Comparison of ENCODE assay signal across 8 cellular contexts in the genomic region with DNA sequence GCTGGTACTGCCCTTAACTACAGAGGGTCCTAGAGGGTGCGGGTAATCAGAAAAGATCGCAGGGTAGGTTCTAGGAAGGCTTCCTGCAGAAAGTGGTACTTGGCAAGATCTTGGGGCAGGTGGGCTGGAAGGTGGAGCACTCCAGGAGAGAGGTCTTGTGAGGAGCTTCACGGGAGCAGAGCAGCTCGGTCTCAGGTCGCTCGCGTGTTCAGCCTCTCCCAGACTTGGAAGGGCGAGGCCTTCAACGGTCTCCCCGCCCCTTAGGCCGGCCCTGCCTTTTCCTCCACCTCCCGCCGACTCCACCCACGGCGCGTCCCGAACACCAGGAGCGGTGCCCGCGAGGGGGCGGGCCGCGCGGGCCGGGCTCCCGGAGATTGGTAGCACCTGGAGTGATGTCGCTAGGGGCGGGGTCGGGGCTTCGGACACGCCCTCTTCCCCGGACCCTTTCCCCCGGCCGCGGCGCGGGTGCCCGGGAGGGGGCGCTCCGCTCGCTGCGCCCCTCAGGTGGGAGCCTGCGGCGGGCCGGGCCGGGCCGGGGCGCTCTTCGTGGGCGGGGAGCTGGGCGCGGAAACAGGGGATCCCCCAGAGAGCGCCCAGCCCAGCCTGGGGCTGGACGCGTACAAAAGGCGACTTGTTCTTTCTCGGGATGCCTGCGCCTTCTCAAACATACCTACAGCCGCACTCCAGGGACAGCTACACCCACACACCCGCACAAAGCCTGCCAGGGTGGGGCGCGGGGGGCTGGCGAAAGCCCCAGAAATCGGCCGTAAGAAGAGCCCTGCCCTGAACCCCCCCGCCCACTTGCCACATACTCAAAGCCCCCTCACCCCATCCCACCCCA. TPM values are rescaled to one million over a fixed set of nuclear protein-coding genes. Genes with fewer than 3 reads are reported as not detected.
DNase-seq lines count a peak whose midpoint lies in the region; ATAC-seq lines count a peak whose summit lies in the region.

No MANE protein-coding gene starts in this region.

- H3K27ac Mint-ChIP-seq in activated CD8-positive, alpha-beta memory T cell treated with anti-CD3 and anti-CD28 coated beads, Interleukin-2, amount 10 ng/mL, durations not matched to agents 7 days and 5 days: peak overlapping the region; percentile 45

- H3K9ac ChIP-seq in endocrine pancreas (ENCODE audit: control insufficient read depth, insufficient read depth, low read length): peak overlapping the region; percentile 49

- no peaks in the 10 kb centered on the region for H3K9me3 ChIP-seq in endocrine pancreas (ENCODE audit: control insufficient read depth, low read length)

- no peak overlapping the region for H3K4me3 ChIP-seq in endocrine pancreas (ENCODE audit: control insufficient read depth, insufficient read depth, low read length)

- no peaks in the 10 kb centered on the region for H3K27me3 ChIP-seq in endocrine pancreas (ENCODE audit: control insufficient read depth, insufficient read depth, low read length)

- peaks cover 15% of the 10 kb centered on the region for H3K4me1 Mint-ChIP-seq in activated CD8-positive, alpha-beta memory T cell treated with anti-CD3 and anti-CD28 coated beads, Interleukin-2, amount 10 ng/mL, durations not matched to agents 7 days and 5 days

- H3K9me3 Mint-ChIP-seq in activated CD8-positive, alpha-beta memory T cell treated with anti-CD3 and anti-CD28 coated beads, Interleukin-2, amount 10 ng/mL, durations not matched to agents 7 days and 5 days (ENCODE audit: low read depth): no peaks in the 10 kb centered on the region

- H3K36me3 Mint-ChIP-seq in activated CD8-positive, alpha-beta memory T cell treated with anti-CD3 and anti-CD28 coated beads, Interleukin-2, amount 10 ng/mL, durations not matched to agents 7 days and 5 days: no peaks in the 10 kb centered on the region

- H3K27me3 Mint-ChIP-seq in activated CD8-positive, alpha-beta memory T cell treated with anti-CD3 and anti-CD28 coated beads, Interleukin-2, amount 10 ng/mL, durations not matched to agents 7 days and 5 days: no peaks in the 10 kb centered on the region

- H3K4me1 ChIP-seq in endocrine pancreas (ENCODE audit: control insufficient read depth, insufficient read depth, low read length): peaks cover 18% of the 10 kb centered on the region

- ATAC-seq in GM19025 (IDR thresholded peaks at IDR 0.05; ENCODE audit: low read depth, unreplicated experiment) (peak; percentile 88), HG03196 (IDR thresholded peaks at IDR 0.05; ENCODE audit: unreplicated experiment) (peak; percentile 77)
- peak; percentile 98 for ATAC-seq in activated CD8-positive, alpha-beta memory T cell treated with anti-CD3 and anti-CD28 coated beads, Interleukin-2, amount 10 ng/mL, durations not matched to agents 7 days and 5 days

- DNase-seq in AG20443 (ENCODE audit: low spot score): peak; percentile 96
- DNase-seq in NCI-H82 (lab: John Stamatoyannopoulos, UW): peak; percentile 99
- peak; percentile 94 for DNase-seq in activated CD8-positive, alpha-beta memory T cell treated with anti-CD3 and anti-CD28 coated beads, Interleukin-2, amount 10 ng/mL, durations not matched to agents 7 days and 5 days
- DNase-seq in midbrain (lab: John Stamatoyannopoulos, UW): peak; percentile 28
- peak; percentile 71 to 84 for DNase-seq in stimulated activated CD8-positive, alpha-beta memory T cell treated with anti-CD3 and anti-CD28 coated beads, Interleukin-4, amount 100 ng/mL, for 1 hour (ENCODE audit: low read depth in 2 of 2, low spot score in 1 of 2)

- CTCF ChIA-PET in activated CD8-positive, alpha-beta memory T cell treated with anti-CD3 and anti-CD28 coated beads, Interleukin-2, amount 10 ng/mL, durations not matched to agents 7 days and 5 days (lab: Charles Lee): interaction anchor here (0.7 to 7.8 kb wide), 21 partner anchors 11 to 256 kb away, joined by 3 to 126 read pairs (median 5); partner anchors contain the start of genes IFI6 and WASF2

- peak overlapping the region; percentile 59 for H3K4me3 Mint-ChIP-seq in activated CD8-positive, alpha-beta memory T cell treated with anti-CD3 and anti-CD28 coated beads, Interleukin-2, amount 10 ng/mL, durations not matched to agents 7 days and 5 days

- H3K36me3 ChIP-seq in endocrine pancreas (ENCODE audit: control insufficient read depth, insufficient read depth, low read length): no peaks in the 10 kb centered on the region

RNA-seq across cellular contexts. Expression of gene AHDC1, which starts 35.5 kb away (rescaled TPM):
- total RNA-seq in activated CD8-positive, alpha-beta memory T cell treated with anti-CD3 and anti-CD28 coated beads, Interleukin-2, amount 10 ng/mL, durations not matched to agents 7 days and 5 days: 10 to 100 TPM; 15.8 to 18.5 TPM

Comparison
In these comparisons a context has a peak if more than half of its experiments do, and no peak if none do; other contexts are left out.
1. DNase-seq: peak in every context shown above with its lines; median percentile 99 in NCI-H82; 96 in AG20443; 94 in activated CD8-positive, alpha-beta memory T cell treated with anti-CD3 and anti-CD28 coated beads, Interleukin-2, amount 10 ng/mL, durations not matched to agents 7 days and 5 days; 78 in stimulated activated CD8-positive, alpha-beta memory T cell treated with anti-CD3 and anti-CD28 coated beads, Interleukin-4, amount 100 ng/mL, for 1 hour; 28 in midbrain.